In genomic region chr11:55884995-55885394, GRCh38 we compare ENCODE assay signal across 7 cellular contexts. TPM values are rescaled to one million over a fixed set of nuclear protein-coding genes. Genes with fewer than 3 reads are reported as not detected.
"Had no signal": no experiment of that assay in that cellular context is flagged by ENCODE, and none has a peak within 500 bp of the region (broad histone marks: within the 10 kb centered on the region; RNA-seq: fewer than 3 reads in every experiment).

No MANE protein-coding gene starts in this region.

RNA-seq across cellular contexts. Expression of gene TRIM51, which starts 1.9 kb away (rescaled TPM):
- total RNA-seq: GM23248, H4, H7, HepG2, HFFc6, HT1080 had no signal
- polyA plus RNA-seq: GM23248, HepG2, IgD-negative memory B cell had no signal

RNA-seq across cellular contexts. Expression of gene OR5W2, which starts 29.4 kb away (rescaled TPM):
- total RNA-seq: GM23248, H4, H7, HepG2, HFFc6, HT1080 had no signal
- polyA plus RNA-seq: GM23248, HepG2, IgD-negative memory B cell had no signal

RNA-seq across cellular contexts. Expression of gene OR5D16, which starts 46.4 kb away (rescaled TPM):
- total RNA-seq: GM23248, H4, H7, HepG2, HFFc6, HT1080 had no signal
- polyA plus RNA-seq: GM23248, HepG2, IgD-negative memory B cell had no signal

RNA-seq across cellular contexts. Expression of gene OR5I1, which starts 51.2 kb away (rescaled TPM):
- total RNA-seq: GM23248, H4, H7, HepG2, HFFc6, HT1080 had no signal
- polyA plus RNA-seq: GM23248, HepG2, IgD-negative memory B cell had no signal

RNA-seq across cellular contexts. Expression of gene OR5L2, which starts 58.0 kb away (rescaled TPM):
- total RNA-seq: GM23248, H4, H7, HepG2, HFFc6, HT1080 had no signal
- polyA plus RNA-seq: GM23248, HepG2, IgD-negative memory B cell had no signal
